In genomic region chr19:40613669-40614594, GRCh38 we compare ENCODE assay signal across 1 cellular context.
TF ChIP-seq lines count a peak whose summit lies in the region.

No MANE protein-coding gene starts in this region.

TF ChIP-seq in HEK293, 187 proteins besides CTCF, POLR2A, EP300 and RAD21 (continued from another document and continues in another):
- no peak for TF ChIP-seq ZBTB49 (tag by site-specific recombination; IDR thresholded peaks at IDR 0.05; ENCODE audit: low read depth)
- no peak for TF ChIP-seq ZNF776 (tag by site-specific recombination; IDR thresholded peaks at IDR 0.05; ENCODE audit: borderline replicate concordance)
- TF ChIP-seq ZNF837 (tag by site-specific recombination; IDR thresholded peaks at IDR 0.05): no peak; the same call in 1 of the 2 replicates
- TF ChIP-seq ZBTB20 (tag by site-specific recombination; IDR thresholded peaks at IDR 0.05): no peak; the same call in 1 of the 2 replicates
- TF ChIP-seq ZNF138 (tag by site-specific recombination; IDR thresholded peaks at IDR 0.05; ENCODE audit: borderline replicate concordance): no peak
- no peak for TF ChIP-seq SETDB1 (IDR thresholded peaks at IDR 0.05; ENCODE audit: insufficient read length, low read length)
- TF ChIP-seq ZNF768 (tag by site-specific recombination; IDR thresholded peaks at IDR 0.05): no peak
- no peak for TF ChIP-seq ZNF341 (tag by site-specific recombination; IDR thresholded peaks at IDR 0.05; ENCODE audit: low read depth)
- TF ChIP-seq ZEB2 (tag by site-specific recombination; IDR thresholded peaks at IDR 0.05): no peak
- no peak for TF ChIP-seq ZBTB8A (tag by site-specific recombination; IDR thresholded peaks at IDR 0.05)
- no peak for TF ChIP-seq ZNF184 (tag by site-specific recombination; IDR thresholded peaks at IDR 0.05)
- TF ChIP-seq ZNF580 (tag by site-specific recombination; IDR thresholded peaks at IDR 0.05): no peak
- no peak for TF ChIP-seq ZNF704 (tag by site-specific recombination; IDR thresholded peaks at IDR 0.05)
- no peak for TF ChIP-seq KLF16 (tag by site-specific recombination; IDR thresholded peaks at IDR 0.05)
- no peak for TF ChIP-seq ZNF221 (tag by site-specific recombination; IDR thresholded peaks at IDR 0.05; ENCODE audit: borderline replicate concordance)
- no peak for TF ChIP-seq ZFP3 (tag by site-specific recombination; IDR thresholded peaks at IDR 0.05; ENCODE audit: low read depth)
- no peak for TF ChIP-seq ZNF621 (tag by site-specific recombination; IDR thresholded peaks at IDR 0.05)
- no peak for TF ChIP-seq ZFP41 (tag by site-specific recombination; IDR thresholded peaks at IDR 0.05; ENCODE audit: borderline replicate concordance)
- no peak for TF ChIP-seq ZXDB (tag by site-specific recombination; IDR thresholded peaks at IDR 0.05)
- TF ChIP-seq ZNF549 (tag by site-specific recombination; IDR thresholded peaks at IDR 0.05): no peak
- TF ChIP-seq ZNF248 (tag by site-specific recombination; IDR thresholded peaks at IDR 0.05): no peak
- no peak for TF ChIP-seq SP7 (tag by site-specific recombination; IDR thresholded peaks at IDR 0.05)
- no peak for TF ChIP-seq ZNF514 (tag by site-specific recombination; IDR thresholded peaks at IDR 0.05)
- no peak for TF ChIP-seq ZNF26 (tag by site-specific recombination; IDR thresholded peaks at IDR 0.05)
- TF ChIP-seq ZNF146 (tag by site-specific recombination; IDR thresholded peaks at IDR 0.05): no peak
- peak; percentile 47; the same call in 1 of the 2 replicates for TF ChIP-seq ZNF791 (tag by site-specific recombination; IDR thresholded peaks at IDR 0.05)
- TF ChIP-seq ZFP69B (tag by site-specific recombination; IDR thresholded peaks at IDR 0.05): no peak
- no peak for TF ChIP-seq ZNF654 (tag by site-specific recombination; IDR thresholded peaks at IDR 0.05; ENCODE audit: low read depth)
- TF ChIP-seq ZNF366 (tag by site-specific recombination; conservative IDR thresholded peaks at IDR 0.05): 0 out of 2 replicates have a peak, but pooled peaks have one; percentile 22
- no peak for TF ChIP-seq ZNF280C (tag by site-specific recombination; IDR thresholded peaks at IDR 0.05)
- no peak for TF ChIP-seq ZNF529 (tag by site-specific recombination; IDR thresholded peaks at IDR 0.05; ENCODE audit: insufficient replicate concordance)
- no peak for TF ChIP-seq BCL6B (tag by site-specific recombination; IDR thresholded peaks at IDR 0.05)
- peak; percentile 45 for TF ChIP-seq SP2 (tag by site-specific recombination; IDR thresholded peaks at IDR 0.05)
- TF ChIP-seq ZBTB7A (tag by site-specific recombination; IDR thresholded peaks at IDR 0.05; ENCODE audit: low read depth): no peak
- peak; percentile 97 for TF ChIP-seq KLF1 (tag by site-specific recombination; IDR thresholded peaks at IDR 0.05)
- TF ChIP-seq ZNF830 (tag by site-specific recombination; IDR thresholded peaks at IDR 0.05; ENCODE audit: low read depth): no peak
- TF ChIP-seq ZNF521 (tag by site-specific recombination; IDR thresholded peaks at IDR 0.05): no peak
- TF ChIP-seq ZNF76 (tag by site-specific recombination; IDR thresholded peaks at IDR 0.05; ENCODE audit: borderline replicate concordance, low read depth): no peak
- no peak for TF ChIP-seq GLI2 (tag by site-specific recombination; IDR thresholded peaks at IDR 0.05; ENCODE audit: borderline replicate concordance, low read depth)
- TF ChIP-seq IKZF3 (tag by site-specific recombination; IDR thresholded peaks at IDR 0.05): no peak
- TF ChIP-seq HIC1 (tag by site-specific recombination; IDR thresholded peaks at IDR 0.05): no peak; the same call in 1 of the 2 replicates
- no peak for TF ChIP-seq ZBTB44 (tag by site-specific recombination; IDR thresholded peaks at IDR 0.05)
- TF ChIP-seq ZNF513 (tag by site-specific recombination; IDR thresholded peaks at IDR 0.05): no peak
- 0 out of 2 replicates have a peak, but pooled peaks have one; percentile 3 for TF ChIP-seq ZNF157 (tag by site-specific recombination; IDR thresholded peaks at IDR 0.05)
- TF ChIP-seq ZBTB1 (tag by site-specific recombination; IDR thresholded peaks at IDR 0.05): no peak
- no peak for TF ChIP-seq ZNF530 (tag by site-specific recombination; IDR thresholded peaks at IDR 0.05; ENCODE audit: low read depth)
- TF ChIP-seq ZNF785 (tag by site-specific recombination; IDR thresholded peaks at IDR 0.05): no peak
- no peak for TF ChIP-seq SP3 (tag by site-specific recombination; IDR thresholded peaks at IDR 0.05)
- TF ChIP-seq ZNF658 (tag by site-specific recombination; IDR thresholded peaks at IDR 0.05): no peak
- TF ChIP-seq ZNF202 (tag by site-specific recombination; IDR thresholded peaks at IDR 0.05; ENCODE audit: borderline replicate concordance): no peak; the same call in 1 of the 2 replicates
- TF ChIP-seq ZNF623 (tag by site-specific recombination; IDR thresholded peaks at IDR 0.05): no peak
